Comparison of ENCODE assay signal across 16 cellular contexts in the genomic region with DNA sequence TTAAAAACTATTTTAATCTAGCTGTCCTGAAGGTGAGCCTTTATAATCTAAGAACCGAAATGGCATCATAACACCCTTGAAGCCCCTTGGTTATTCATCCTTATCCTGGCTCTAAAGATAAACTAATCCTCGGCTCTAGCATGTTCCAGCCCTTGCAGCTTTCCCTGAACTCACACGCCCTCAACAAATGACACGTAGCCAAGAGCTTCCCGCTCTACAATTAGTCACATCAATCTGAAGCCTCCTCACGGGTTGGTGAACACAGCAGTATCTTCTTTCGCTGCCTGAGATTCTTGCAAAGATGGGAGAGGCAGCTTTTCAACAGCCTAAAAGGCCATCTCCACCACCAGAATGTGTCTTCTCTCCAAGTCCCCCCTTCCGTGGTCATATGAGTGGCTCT.
DNase-seq lines count a peak whose midpoint lies in the region; FAIRE-seq and TF ChIP-seq lines count a peak whose summit lies in the region.
"Had no signal": no experiment of that assay in that cellular context is flagged by ENCODE, and none has a peak within 500 bp of the region (broad histone marks: within the 10 kb centered on the region; RNA-seq: fewer than 3 reads in every experiment).

No MANE protein-coding gene starts in this region.

- TF ChIP-seq CTCF in GM20000 (IDR thresholded peaks at IDR 0.05; ENCODE audit: extremely low read depth, missing control alignments), result no peak

- FAIRE-seq in HTR-8/SVneo (lab: Jason Lieb, UNC), result no peak
- FAIRE-seq: H1 had no signal

- peak; percentile 2 for DNase-seq in NCI-H2227 (lab: John Stamatoyannopoulos, UW; ENCODE audit: unreplicated experiment)
- no peak for DNase-seq in NCI-H2227 treated with DMSO at 0.1 percent for 48 hours (lab: John Stamatoyannopoulos, UW)
- peak; percentile 9 for DNase-seq in amniotic epithelial cell (ENCODE audit: low read depth)
- DNase-seq in kidney tubule cell (ENCODE audit: low spot score), result peak; percentile 59
- peak; percentile 40 for DNase-seq in superior temporal gyrus (ENCODE audit: extremely low spot score)
- DNase-seq in C1 segment of cervical spinal cord (lab: John Stamatoyannopoulos, UW), result no peak
- DNase-seq in GM20000 (ENCODE audit: low spot score), result no peak
- no peak for DNase-seq in HTR-8/SVneo (ENCODE audit: insufficient read length, low spot score)
- DNase-seq: DMS 273 treated with DMSO at 0.1 percent for 48 hours, EL, KBM-7, NCI-H1048, NCI-H1436 treated with DMSO at 0.1 percent for 48 hours, NCI-H2029 treated with DMSO at 0.1 percent for 48 hours, PC-9 had no signal

Comparison
In these comparisons a context has a peak if more than half of its experiments do, and no peak if none do; other contexts are left out.
1. DNase-seq: peak in NCI-H2227 (single experiment), amniotic epithelial cell (single experiment), kidney tubule cell (single experiment) and superior temporal gyrus (single experiment); none in NCI-H2227 treated with DMSO at 0.1 percent for 48 hours (single experiment), C1 segment of cervical spinal cord (0 of 14), GM20000 (single experiment) and HTR-8/SVneo (single experiment).